12 cellular contexts compared by ENCODE assay signal in the genomic region with DNA sequence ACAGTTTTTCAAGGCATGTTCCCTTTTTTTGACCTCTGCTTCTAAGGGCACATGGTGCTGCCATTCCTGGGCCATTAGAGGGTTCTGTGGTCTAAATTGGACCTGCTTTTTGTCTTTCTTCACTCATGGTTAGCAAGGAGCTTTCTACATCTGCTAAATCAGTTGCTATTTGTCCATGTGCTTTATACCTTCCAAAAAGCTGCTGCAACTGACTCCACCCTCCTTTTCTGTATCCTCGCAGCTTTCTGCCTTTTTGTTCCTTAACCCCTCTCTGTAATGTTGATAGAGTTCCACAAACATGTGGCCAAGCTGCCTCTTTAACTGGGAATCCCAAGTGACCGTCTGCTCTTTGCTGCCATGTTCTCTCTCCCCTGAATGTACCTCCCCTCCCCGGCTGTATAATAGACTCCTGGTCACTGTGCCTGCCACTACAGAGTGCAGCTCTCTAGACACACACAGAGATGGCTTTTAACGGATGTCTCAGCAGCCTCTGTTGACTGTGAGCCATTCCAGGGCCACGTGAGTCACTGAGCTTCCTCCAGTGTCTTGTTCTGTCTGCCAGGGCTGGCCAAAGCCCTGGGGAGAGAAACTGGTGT. TPM values are rescaled to one million over a fixed set of nuclear protein-coding genes. Genes with fewer than 3 reads are reported as not detected.
DNase-seq lines count a peak whose midpoint lies in the region; FAIRE-seq and TF ChIP-seq lines count a peak whose summit lies in the region.
"Had no signal": no experiment of that assay in that cellular context is flagged by ENCODE, and none has a peak within 500 bp of the region (broad histone marks: within the 10 kb centered on the region; RNA-seq: fewer than 3 reads in every experiment).

No MANE protein-coding gene starts in this region.

- H3K23ac ChIP-seq in H1 (ENCODE audit: insufficient read length) = no peak overlapping the region

- H3K18ac ChIP-seq in H1 (ENCODE audit: extremely low read depth, low read length) = no peak overlapping the region

- H3K27ac ChIP-seq in H1 (ENCODE audit: low read depth, low read length) (no peak overlapping the region), thyroid gland (no peak overlapping the region)

- H3K9ac ChIP-seq in H1 (replicated peaks in 1 of 4; ENCODE audit: extremely low read depth in 1 of 4, low read depth in 3 of 4, low read length in 3 of 4) = no peak overlapping the region

- no peaks in the 10 kb centered on the region for H3K9me3 ChIP-seq in H1 (ENCODE audit: insufficient read depth in 2 of 2, low read depth in 1 of 2, low read length in 1 of 2)
- no peaks in the 10 kb centered on the region for H3K9me3 ChIP-seq in thyroid gland

- no peak overlapping the region for H3K4ac ChIP-seq in H1 (replicated peaks; ENCODE audit: insufficient read length, low read depth, low read length)

- peaks cover 16% of the 10 kb centered on the region for H3K4me1 Mint-ChIP-seq in nephron progenitor cell

- H2BK120ac ChIP-seq in H1 (replicated peaks; ENCODE audit: low read depth, low read length) = no peak overlapping the region

- no peak overlapping the region for H4K91ac ChIP-seq in H1 (replicated peaks; ENCODE audit: insufficient read length, low read length)

- H4K20me1 ChIP-seq in H1 (replicated peaks in 1 of 2; ENCODE audit: control insufficient read depth in 1 of 2, insufficient read depth in 2 of 2, low read length in 2 of 2) = no peaks in the 10 kb centered on the region

- H3K27me3 ChIP-seq in H1 (replicated peaks in 1 of 4; ENCODE audit: control insufficient read depth in 3 of 4, extremely low read depth in 1 of 4, insufficient read depth in 3 of 4, low read length in 3 of 4) = no peaks in the 10 kb centered on the region
- H3K27me3 ChIP-seq in thyroid gland = no peaks in the 10 kb centered on the region

- TF ChIP-seq POLR2A in H1 (IDR thresholded peaks at IDR 0.05; ENCODE audit: control extremely low read depth in 1 of 2, low read depth in 2 of 2, low read length in 2 of 2) (no peak), lower leg skin (IDR thresholded peaks at IDR 0.05) (no peak), thyroid gland (IDR thresholded peaks at IDR 0.05) (no peak)

- H3K4me3 ChIP-seq in H1 (ENCODE audit: extremely low read depth in 1 of 4, insufficient read depth in 2 of 4, low read depth in 3 of 4, low read length in 4 of 4) (no peak overlapping the region), lower leg skin (ENCODE audit: low read depth, poor library complexity, severe bottlenecking) (no peak overlapping the region), thyroid gland (replicated peaks in 1 of 3) (no peak overlapping the region)

- no peak overlapping the region for H3K14ac ChIP-seq in H1 (ENCODE audit: insufficient read length)

- no peak overlapping the region for H4K8ac ChIP-seq in H1 (ENCODE audit: extremely low read depth, insufficient read depth, low read length)

- H3K27ac Mint-ChIP-seq in nephron progenitor cell = no peak overlapping the region
- H3K27ac Mint-ChIP-seq: activated naive CD8-positive, alpha-beta T cell had no signal

- H3K56ac ChIP-seq in H1 (replicated peaks; ENCODE audit: insufficient read length, low read depth, low read length) = no peak overlapping the region

- TF ChIP-seq CTCF in H1 (IDR thresholded peaks at IDR 0.05; ENCODE audit: control extremely low read depth in 1 of 3, insufficient read depth in 1 of 3, low read depth in 1 of 3, low read length in 3 of 3) (no peak), lower leg skin (IDR thresholded peaks at IDR 0.05) (no peak), D721Med (IDR thresholded peaks at IDR 0.05; ENCODE audit: insufficient read depth, missing control alignments) (no peak), thyroid gland (IDR thresholded peaks at IDR 0.05) (no peak), nephron progenitor cell (IDR thresholded peaks at IDR 0.05) (no peak)

- no peak overlapping the region for H2BK12ac ChIP-seq in H1 (ENCODE audit: low read depth, low read length)

- no peak overlapping the region for H2BK5ac ChIP-seq in H1 (ENCODE audit: low read depth, low read length)

- H3K79me1 ChIP-seq in H1 (ENCODE audit: low read depth, low read length) = no peaks in the 10 kb centered on the region

- H3K4me1 ChIP-seq in H1 (replicated peaks in 1 of 4; ENCODE audit: control insufficient read depth in 3 of 4, insufficient read depth in 4 of 4, low read length in 3 of 4) = no peaks in the 10 kb centered on the region
- peaks cover 0 to 20% of the 10 kb centered on the region in 2 donors for H3K4me1 ChIP-seq in thyroid gland

- FAIRE-seq in H1 (lab: Jason Lieb, UNC) = no peak
- no peak for FAIRE-seq in D721Med (lab: Jason Lieb, UNC)
- FAIRE-seq: GM12892 had no signal

- CTCF ChIA-PET in H1 (lab: Charles Lee; ENCODE audit: partially characterized antibody) = interaction anchor here (0.9 to 1.5 kb wide), 6 partner anchors 8 to 104 kb away, joined by 3 to 5 read pairs (median 4); no protein-coding TSS in a partner anchor

- H4K5ac ChIP-seq in H1 (ENCODE audit: insufficient read length, low read depth, low read length) = no peak overlapping the region

- H2AK5ac ChIP-seq in H1 (ENCODE audit: low read depth, low read length) = no peak overlapping the region

- POLR2A ChIA-PET in H1 (lab: Charles Lee; ENCODE audit: partially characterized antibody) = no interaction called here

- 88% methylated on average over 5 of the region's 5 CpGs; no CpG with 5 or more reads in 1 of the 2 experiments for WGBS in H1 (ENCODE audit: extremely low coverage in 1 of 2, insufficient coverage in 1 of 2, insufficient read length in 1 of 2, insufficient replicate concordance in 2 of 2, low coverage in 1 of 2, low lambda C conversion rate in 2 of 2, missing lambda C conversion rate in 1 of 2), 2 experiments
- 41 to 44% methylated on average over 5 of the region's 5 CpGs for WGBS in lower leg skin, 2 donors
- WGBS in thyroid gland, 2 donors = 49 to 58% methylated on average over 5 of the region's 5 CpGs

- peak; percentile 47 for DNase-seq in NCI-H2029 (lab: John Stamatoyannopoulos, UW)
- DNase-seq in NCI-H2029 treated with DMSO at 0.1 percent for 48 hours (lab: John Stamatoyannopoulos, UW) = no peak
- DNase-seq in H1 (ENCODE audit: low read depth in 1 of 2, low spot score in 2 of 2) = no peak
- DNase-seq in lower leg skin (ENCODE audit: low spot score in 2 of 2) = peak; percentile 63 to 91
- DNase-seq in D721Med (ENCODE audit: insufficient read length, low spot score) = no peak
- DNase-seq in thyroid gland = no peak
- DNase-seq in activated T-cell treated with anti-CD3 and anti-CD28 coated beads, Interleukin-2, amount 50 U/mL, for 1 hour = no peak
- no peak for DNase-seq in nephron progenitor cell
- DNase-seq: NCI-H526 treated with DMSO at 0.1 percent for 48 hours had no signal

- H3K4me2 ChIP-seq in H1 (ENCODE audit: insufficient read depth in 1 of 2, low read depth in 2 of 2, low read length in 2 of 2) = no peak overlapping the region

- no peaks in the 10 kb centered on the region for H3K9me3 Mint-ChIP-seq in nephron progenitor cell

- no peak overlapping the region for H2BK20ac ChIP-seq in H1 (ENCODE audit: low read length)

- peaks cover 86% of the 10 kb centered on the region for H3K27me3 Mint-ChIP-seq in nephron progenitor cell (ENCODE audit: low read depth, poor library complexity)

- intact Hi-C loops in lower leg skin (cut with DNase I; ENCODE audit: low total_unique reads) (no loop called here), thyroid gland (cut with DNase I) (no loop called here)

- no peak for TF ChIP-seq RAD21 in H1 (IDR thresholded peaks at IDR 0.05 in 1 of 2, conservative IDR thresholded peaks at IDR 0.05 in 1 of 2; ENCODE audit: low read depth in 2 of 2, low read length in 2 of 2)

- H2AFZ ChIP-seq in H1 (ENCODE audit: low read length) = no peak overlapping the region

- no peak overlapping the region for H3K4me3 Mint-ChIP-seq in nephron progenitor cell
- H3K4me3 Mint-ChIP-seq: activated naive CD8-positive, alpha-beta T cell had no signal

- H3K36me3 Mint-ChIP-seq in nephron progenitor cell (ENCODE audit: low read depth) = no peaks in the 10 kb centered on the region
- H3K36me3 Mint-ChIP-seq: activated naive CD8-positive, alpha-beta T cell had no signal

- H3K79me2 ChIP-seq in H1 (ENCODE audit: control insufficient read depth in 1 of 2, insufficient read depth in 2 of 2, low read length in 2 of 2) = no peaks in the 10 kb centered on the region

- H3K36me3 ChIP-seq in H1 (ENCODE audit: control insufficient read depth in 2 of 4, insufficient read depth in 4 of 4, low read length in 3 of 4) (no peaks in the 10 kb centered on the region), thyroid gland (no peaks in the 10 kb centered on the region)

- H3K23me2 ChIP-seq in H1 (ENCODE audit: low read depth, low read length) = no peaks in the 10 kb centered on the region

- 0 out of 2 replicates have a peak overlapping the region, but pooled peaks have one; percentile 19 for H2BK15ac ChIP-seq in H1 (ENCODE audit: low read length)

- TF ChIP-seq EP300 in H1 (IDR thresholded peaks at IDR 0.05; ENCODE audit: borderline replicate concordance in 1 of 2, low read depth in 2 of 2, low read length in 2 of 2) = no peak

TF ChIP-seq in H1, 55 proteins besides CTCF, POLR2A, EP300 and RAD21:
- no peak for TF ChIP-seq CBX8 (IDR thresholded peaks at IDR 0.05; ENCODE audit: borderline replicate concordance, low read depth, low read length)
- no peak for TF ChIP-seq HDAC2 (IDR thresholded peaks at IDR 0.05; ENCODE audit: borderline replicate concordance in 1 of 2, low read depth in 2 of 2, low read length in 2 of 2)
- no peak for TF ChIP-seq SP1 (IDR thresholded peaks at IDR 0.05; ENCODE audit: low read depth, low read length)
- no peak for TF ChIP-seq SIX5 (IDR thresholded peaks at IDR 0.05; ENCODE audit: low read depth, low read length)
- no peak for TF ChIP-seq POLR2AphosphoS5 (IDR thresholded peaks at IDR 0.05; ENCODE audit: low read depth, low read length)

RNA-seq across cellular contexts. Expression of gene TEKT3, which starts 57.4 kb away (rescaled TPM):
- total RNA-seq in H1 (2021; fragmentation: NEBNext Ultra II Directional; extraction: Animal tissue kit (Norgen Biotek cat#: 25700)) = 1.6 and 2.2 TPM in 2 replicates
- 2.9 and 3.1 TPM in 2 replicates for polyA plus RNA-seq in H1 (2011; rRNA removed)
- polyA plus RNA-seq in H1 (2011; cell fraction: cytosol; rRNA removed) = 2.9 TPM
- polyA plus RNA-seq in H1 (2011; cell fraction: nucleus; rRNA removed) = 7.0 TPM
- 1.7 to 3.5 TPM (median 2.6 TPM) in 4 replicates for polyA plus RNA-seq in H1 (2012, experiment 1 of 2)
- 0.72 TPM for polyA plus RNA-seq in H1 (2012, experiment 2 of 2)
- polyA plus RNA-seq in H1 (2013, experiment 1 of 2) = 2.0 TPM
- 1.6 TPM for polyA plus RNA-seq in H1 (2013, experiment 2 of 2)
- 1.7 and 9.5 TPM in 2 replicates for polyA minus RNA-seq in H1 (2011; rRNA and poly(A)+ RNA removed)
- polyA minus RNA-seq in H1 (2011; cell fraction: cytosol; rRNA and poly(A)+ RNA removed) = not detected
- 1.2 TPM for polyA minus RNA-seq in H1 (2011; cell fraction: nucleus; rRNA and poly(A)+ RNA removed)
- total RNA-seq in lower leg skin (1 to 10 TPM in 1 of 4 donors, under 1 TPM in 1, not detected in 2; 0.46 to 2.5 TPM), thyroid gland (1 to 10 TPM in 3 of 4 donors, not detected in 1; 1.1 to 2.3 (median 1.9) TPM)
- total RNA-seq: glomerular endothelial cell had no signal

Comparison
In these comparisons a context has a peak if more than half of its experiments do, and no peak if none do; other contexts are left out.
1. DNase-seq: peak in NCI-H2029 (single experiment) and lower leg skin (2 of 2); none in NCI-H2029 treated with DMSO at 0.1 percent for 48 hours (single experiment), H1 (0 of 2), D721Med (single experiment), thyroid gland (0 of 2), activated T-cell treated with anti-CD3 and anti-CD28 coated beads, Interleukin-2, amount 50 U/mL, for 1 hour (single experiment) and nephron progenitor cell (single experiment).